Comparison of ENCODE assay signal across 2 cellular contexts in genomic region chr1:39775676-39776399, GRCh38. TPM values are rescaled to one million over a fixed set of nuclear protein-coding genes. Genes with fewer than 3 reads are reported as not detected.
"Had no signal": no experiment of that assay in that cellular context is flagged by ENCODE, and none has a peak within 500 bp of the region (broad histone marks: within the 10 kb centered on the region; RNA-seq: fewer than 3 reads in every experiment).

No MANE protein-coding gene starts in this region.

RNA-seq across cellular contexts. Expression of gene OXCT2, which starts 4.7 kb away (rescaled TPM):
- total RNA-seq: vagina had no signal
- polyA plus RNA-seq: naive thymus-derived CD4-positive, alpha-beta T cell had no signal
